In the genomic region with DNA sequence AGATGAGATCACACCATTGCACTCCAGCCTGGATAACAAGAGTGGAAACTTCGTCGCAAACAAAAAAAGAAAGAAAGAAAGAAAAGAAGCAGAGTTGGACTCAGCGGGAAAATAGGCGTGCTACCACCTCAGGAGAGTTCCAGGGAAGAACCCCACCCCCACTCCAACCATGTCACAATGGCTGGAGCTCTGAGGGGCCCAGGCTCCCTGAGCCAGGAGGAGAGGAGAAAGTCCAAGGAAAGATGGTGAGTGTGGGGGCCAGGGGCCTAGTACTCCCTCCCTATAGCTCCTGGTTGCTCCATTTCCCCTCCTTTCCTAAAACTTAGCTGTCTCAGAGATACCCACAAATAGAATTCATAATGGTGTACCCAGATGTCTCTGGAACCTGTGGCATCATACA, we compare ENCODE assay signal across 11 cellular contexts. TPM values are rescaled to one million over a fixed set of nuclear protein-coding genes. Genes with fewer than 3 reads are reported as not detected.
DNase-seq lines count a peak whose midpoint lies in the region; ATAC-seq and TF ChIP-seq lines count a peak whose summit lies in the region.
"Not testable (repeated sequence)": the region's sequence is repeated elsewhere in the genome, so short reads cannot be mapped to it uniquely, and the experiment has no call there.
"Had no signal": no experiment of that assay in that cellular context is flagged by ENCODE, and none has a peak within 500 bp of the region (broad histone marks: within the 10 kb centered on the region; RNA-seq: fewer than 3 reads in every experiment).

SLC35G6 (plus strand) TSS at position 172 of the 400 bp plus-strand sequence; CDS start at position 243, 71 bp downstream.

- not testable (repeated sequence) for TF ChIP-seq POLR2A in HCT116 (IDR thresholded peaks at IDR 0.05; ENCODE audit: borderline replicate concordance, extremely low read depth, insufficient read depth, insufficient read length)

- RAD21 ChIA-PET in HCT116 (lab: Charles Lee; ENCODE audit: low non-redundant PET in 1 of 2, low total read pairs in 2 of 2, uncharacterized antibody in 2 of 2, unreplicated experiment in 2 of 2) = not testable (repeated sequence)

- TF ChIP-seq CTCF in AG04449 (IDR thresholded peaks at IDR 0.05; ENCODE audit: insufficient read depth, low read length, missing control alignments); HCT116 (IDR thresholded peaks at IDR 0.05 in 2 of 3, conservative IDR thresholded peaks at IDR 0.05 in 1 of 3; ENCODE audit: borderline replicate concordance in 1 of 3, insufficient read depth in 1 of 3, low read depth in 2 of 3, low read length in 2 of 3); neural crest cell (conservative IDR thresholded peaks at IDR 0.05): not testable (repeated sequence)

- H3K4me3 ChIP-seq in AG04449 (ENCODE audit: low read depth, low read length) (peak within 1 kb of the TSS; percentile 66), HCT116 (replicated peaks in 1 of 2; ENCODE audit: low read depth in 1 of 2, low read length in 2 of 2) (peak within 1 kb of the TSS; percentile 60 to 94)

- CTCF ChIA-PET in AG04449 (lab: Yijun Ruan, JAX) = interaction anchor here (1.0 to 2.0 kb wide), 3 partner anchors 43 to 89 kb away, joined by 3 to 6 read pairs (median 3); no protein-coding TSS in a partner anchor
- CTCF ChIA-PET in HCT116 (lab: Charles Lee); T-cell (lab: Charles Lee): not testable (repeated sequence)

- H3K36me3 Mint-ChIP-seq in T-cell; neural crest cell (ENCODE audit: low read depth): not testable (repeated sequence)
- H3K36me3 Mint-ChIP-seq in activated naive CD4-positive, alpha-beta T cell treated with anti-CD3 and anti-CD28 coated beads, Interleukin-2, amount 50 U/mL, for 72 hours = peaks cover 24 to 25% of the 10 kb centered on the region in 2 donors
- H3K36me3 Mint-ChIP-seq in effector memory CD8-positive, alpha-beta T cell (ENCODE audit: insufficient read depth) = peaks cover 59% of the 10 kb centered on the region

- peaks cover 42% of the 10 kb centered on the region for H3K79me2 ChIP-seq in HCT116 (ENCODE audit: insufficient read depth, low read length)

- H3K27me3 Mint-ChIP-seq in T-cell; effector memory CD8-positive, alpha-beta T cell; neural crest cell (ENCODE audit: low read depth); stimulated activated naive CD8-positive, alpha-beta T cell treated with anti-CD3 and anti-CD28 coated beads, Interleukin-15, amount 100 ng/mL, for 72 hours: not testable (repeated sequence)

- H3K27ac Mint-ChIP-seq in T-cell (peak within 1 kb of the TSS; percentile 100), neural crest cell (ENCODE audit: unreplicated experiment) (peak within 1 kb of the TSS; percentile 98)
- peak within 1 kb of the TSS; percentile 94 to 97 for H3K27ac Mint-ChIP-seq in activated naive CD4-positive, alpha-beta T cell treated with anti-CD3 and anti-CD28 coated beads, Interleukin-2, amount 50 U/mL, for 72 hours
- H3K27ac Mint-ChIP-seq in effector memory CD8-positive, alpha-beta T cell = peak within 1 kb of the TSS; percentile 84 to 94
- peak within 1 kb of the TSS; percentile 10 to 96 for H3K27ac Mint-ChIP-seq in stimulated activated naive CD8-positive, alpha-beta T cell treated with anti-CD3 and anti-CD28 coated beads, Interleukin-15, amount 100 ng/mL, for 72 hours

- peaks cover 11% of the 10 kb centered on the region; the same call in 1 of the 2 replicates for H4K20me1 ChIP-seq in HCT116 (ENCODE audit: insufficient read depth)

- ATAC-seq in HCT116; T-cell (replicated peaks in 1 of 4); activated naive CD4-positive, alpha-beta T cell treated with anti-CD3 and anti-CD28 coated beads, Interleukin-2, amount 50 U/mL, for 72 hours; effector memory CD8-positive, alpha-beta T cell (replicated peaks); stimulated activated naive CD8-positive, alpha-beta T cell treated with anti-CD3 and anti-CD28 coated beads, Interleukin-15, amount 100 ng/mL, for 72 hours: not testable (repeated sequence)

- peak within 1 kb of the TSS; percentile 89 for H3K9ac ChIP-seq in HCT116 (ENCODE audit: low read length)

- not testable (repeated sequence) for H3K9me3 ChIP-seq in HCT116 (ENCODE audit: control insufficient read depth in 1 of 2, insufficient read depth in 1 of 2, low read depth in 1 of 2, low read length in 2 of 2)

- not testable (repeated sequence) for BruUV-seq in HCT116 (replicated peaks; lab: Mats Ljungman, UMichigan)

- not testable (repeated sequence) for TF ChIP-seq RAD21 in HCT116 (IDR thresholded peaks at IDR 0.05; ENCODE audit: low read depth)

- intact Hi-C loops in HCT116 (cut with micrococcal nuclease) = loop anchor here (10.0 kb wide), 1 partner anchor 84 kb away; the partner anchor contains the start of gene SENP3

- H3K36me3 ChIP-seq in HCT116 (ENCODE audit: control insufficient read depth in 1 of 2, insufficient read depth in 2 of 2, low read length in 2 of 2) = not testable (repeated sequence)

- not testable (repeated sequence) for H3K27me3 ChIP-seq in HCT116 (ENCODE audit: insufficient read depth, low read length); layer of hippocampus (ENCODE audit: control insufficient read depth, insufficient read depth, low read length)

- H3K4me1 Mint-ChIP-seq in T-cell (peaks cover 73 to 79% (median 75%) of the 10 kb centered on the region in 3 donors), neural crest cell (peaks cover 71% of the 10 kb centered on the region)
- peaks cover 65 to 69% of the 10 kb centered on the region in 2 donors for H3K4me1 Mint-ChIP-seq in effector memory CD8-positive, alpha-beta T cell (ENCODE audit: low read depth in 2 of 2)
- peaks cover 77% of the 10 kb centered on the region for H3K4me1 Mint-ChIP-seq in stimulated activated naive CD8-positive, alpha-beta T cell treated with anti-CD3 and anti-CD28 coated beads, Interleukin-15, amount 100 ng/mL, for 72 hours

- H3K4me1 ChIP-seq in HCT116 (ENCODE audit: control insufficient read depth in 1 of 2, insufficient read depth in 2 of 2, low read length in 2 of 2) = peaks cover 28 to 68% of the 10 kb centered on the region in 2 experiments

- peak within 1 kb of the TSS; percentile 100 for H3K4me2 ChIP-seq in HCT116 (ENCODE audit: low read length)

- not testable (repeated sequence) for H3K9me2 ChIP-seq in HCT116 (ENCODE audit: insufficient read depth)

- POLR2A ChIA-PET in AG04449 (lab: Yijun Ruan, JAX) = not testable (repeated sequence)
- POLR2A ChIA-PET in HCT116 (lab: Charles Lee) (interaction anchor here (1.1 kb wide), 1 partner anchor 35 kb away, joined by 4 read pairs; no protein-coding TSS in a partner anchor), T-cell (lab: Charles Lee) (interaction anchor here in 1 of 2 donors (0.6 to 0.7 kb wide), 3 partner anchors 40 to 145 kb away, joined by 3 to 7 read pairs (median 3); partner anchors contain the start of gene ACAP1)

- H3K9me3 Mint-ChIP-seq in T-cell; activated naive CD4-positive, alpha-beta T cell treated with anti-CD3 and anti-CD28 coated beads, Interleukin-2, amount 50 U/mL, for 72 hours; effector memory CD8-positive, alpha-beta T cell; neural crest cell; stimulated activated naive CD8-positive, alpha-beta T cell treated with anti-CD3 and anti-CD28 coated beads, Interleukin-15, amount 100 ng/mL, for 72 hours: not testable (repeated sequence)

- peak within 1 kb of the TSS; percentile 81 for H3K27ac ChIP-seq in HCT116 (ENCODE audit: low read depth, low read length)
- peak within 1 kb of the TSS; percentile 96 for H3K27ac ChIP-seq in layer of hippocampus (ENCODE audit: low read depth, low read length)

- not testable (repeated sequence) for H2AFZ ChIP-seq in HCT116 (ENCODE audit: low read depth, low read length, poor library complexity, severe bottlenecking)

- H3K4me3 Mint-ChIP-seq in T-cell (peak within 1 kb of the TSS; percentile 88 to 92 (median 90)), neural crest cell (peak within 1 kb of the TSS; percentile 91)
- H3K4me3 Mint-ChIP-seq in effector memory CD8-positive, alpha-beta T cell = peak within 1 kb of the TSS; percentile 91 to 99
- H3K4me3 Mint-ChIP-seq in stimulated activated naive CD8-positive, alpha-beta T cell treated with anti-CD3 and anti-CD28 coated beads, Interleukin-15, amount 100 ng/mL, for 72 hours = peak within 1 kb of the TSS; percentile 90 to 99

- DNase-seq in AG04449 (ENCODE audit: low read depth, low spot score); HCT116 (ENCODE audit: low read depth, low spot score); T-cell; activated naive CD4-positive, alpha-beta T cell treated with anti-CD3 and anti-CD28 coated beads, Interleukin-2, amount 50 U/mL, for 72 hours (ENCODE audit: low spot score in 2 of 2); effector memory CD8-positive, alpha-beta T cell; neural crest cell (ENCODE audit: low read depth, low spot score); stimulated activated naive CD8-positive, alpha-beta T cell treated with anti-CD3 and anti-CD28 coated beads, Interleukin-15, amount 100 ng/mL, for 72 hours: not testable (repeated sequence)

RNA-seq across cellular contexts. Expression of gene SLC35G6, which starts in this region (rescaled TPM):
- not detected for total RNA-seq in HCT116 (2021; ENCODE audit: unreplicated experiment)
- polyA plus RNA-seq in HCT116 (2012) = 0.12 and 0.22 TPM in 2 replicates
- not detected for total RNA-seq in T-cell
- not detected for total RNA-seq in activated naive CD4-positive, alpha-beta T cell treated with anti-CD3 and anti-CD28 coated beads, Interleukin-2, amount 50 U/mL, for 72 hours
- total RNA-seq in neural crest cell = not detected in 2 replicates
- total RNA-seq: HT1080, kidney epithelial cell, subcutaneous adipose tissue had no signal
